Comparison of ENCODE assay signal across 8 cellular contexts in genomic region chr1:23531695-23532094, GRCh38. TPM values are rescaled to one million over a fixed set of nuclear protein-coding genes. Genes with fewer than 3 reads are reported as not detected.
A peak's percentile ranks its signal among the peaks of the same experiment; 100 is the strongest.
DNase-seq lines count a peak whose midpoint lies in the region; ATAC-seq, FAIRE-seq and TF ChIP-seq lines count a peak whose summit lies in the region.

No MANE protein-coding gene starts in this region.

- WGBS in GM12878 (ENCODE audit: insufficient coverage, insufficient replicate concordance, low lambda C conversion rate, missing lambda C conversion rate): 46% methylated on average over 3 of the region's 3 CpGs

- H3K27me3 Mint-ChIP-seq in naive thymus-derived CD4-positive, alpha-beta T cell: peaks cover 0 to 4% (median 0%) of the 10 kb centered on the region in 5 donors

- H2AFZ ChIP-seq in GM12878 (ENCODE audit: control insufficient read depth, low read depth, low read length): peak overlapping the region; percentile 57

- no peaks in the 10 kb centered on the region for H3K9me3 Mint-ChIP-seq in naive thymus-derived CD4-positive, alpha-beta T cell

- CTCF ChIA-PET in GM12878 (lab: Yijun Ruan, JAX): interaction anchor here (0.6 to 28.3 kb wide), 6 partner anchors 9 to 158 kb away, joined by 3 to 784 read pairs (median 8); no protein-coding TSS in a partner anchor
- CTCF ChIA-PET in naive thymus-derived CD4-positive, alpha-beta T cell (lab: Charles Lee): interaction anchor here (1.2 to 11.5 kb wide), 4 partner anchors 10 to 105 kb away, joined by 3 to 203 read pairs (median 6); no protein-coding TSS in a partner anchor

- RAD21 ChIA-PET in GM12878 (lab: Charles Lee; ENCODE audit: unreplicated experiment): interaction anchor here (0.6 to 11.3 kb wide), 7 partner anchors 34 to 369 kb away, joined by 3 to 153 read pairs (median 3); partner anchors contain the start of gene HNRNPR

- no peak for TF ChIP-seq RAD21 in GM12878 (IDR thresholded peaks at IDR 0.05; ENCODE audit: insufficient read depth, low read depth, low read length)

- peaks cover 41 to 69% (median 59%) of the 10 kb centered on the region in 7 donors for H3K4me1 Mint-ChIP-seq in naive thymus-derived CD4-positive, alpha-beta T cell

- peak overlapping the region in 6 of 9 donors; percentile 36 to 90 (median 66) for H3K27ac Mint-ChIP-seq in naive thymus-derived CD4-positive, alpha-beta T cell

- H3K36me3 Mint-ChIP-seq in naive thymus-derived CD4-positive, alpha-beta T cell: peaks cover 0 to 12% (median 0%) of the 10 kb centered on the region in 5 donors

- in situ Hi-C loops in GM12878 (cut with MboI) (loop anchor here (5.0 kb wide), 1 partner anchor 34 kb away; no protein-coding TSS in a partner anchor), GM13976 (cut with MboI; ENCODE audit: low sequenced_read_pairs, unreplicated experiment) (no loop called here)

- no peaks in the 10 kb centered on the region for H3K36me3 ChIP-seq in GM12878 (ENCODE audit: control insufficient read depth in 2 of 2, insufficient read depth in 2 of 2, low read length in 1 of 2)
- H3K36me3 ChIP-seq in naive thymus-derived CD4-positive, alpha-beta T cell (ENCODE audit: control insufficient read depth in 2 of 3, insufficient read depth in 3 of 3, low read length in 3 of 3): no peaks in the 10 kb centered on the region

- no peak for DNase-seq in AG10803 (ENCODE audit: low read depth)
- DNase-seq in HL-60 (ENCODE audit: low read depth in 1 of 2, low spot score in 1 of 2): no peak
- DNase-seq in GM12878 (ENCODE audit: low read depth, low spot score): no peak
- no peak for DNase-seq in naive thymus-derived CD4-positive, alpha-beta T cell
- no peak for DNase-seq in GM13976 (ENCODE audit: low spot score)
- no peak for DNase-seq in RCC 7860 (ENCODE audit: low spot score)
- no peak for DNase-seq in NK-92 (lab: John Stamatoyannopoulos, UW; ENCODE audit: unreplicated experiment)
- no peak for DNase-seq in AG08396 (ENCODE audit: low spot score)

- peak overlapping the region; percentile 21; the same call in 1 of the 2 replicates for H3K9ac ChIP-seq in GM12878 (ENCODE audit: control insufficient read depth, insufficient read depth, low read length)

- H3K27me3 ChIP-seq in HL-60 (ENCODE audit: insufficient read depth, poor library complexity, severe bottlenecking): no peaks in the 10 kb centered on the region
- H3K27me3 ChIP-seq in GM12878 (replicated peaks in 1 of 2; ENCODE audit: control insufficient read depth in 2 of 2, insufficient read depth in 2 of 2, low read length in 1 of 2): no peaks in the 10 kb centered on the region
- H3K27me3 ChIP-seq in naive thymus-derived CD4-positive, alpha-beta T cell (ENCODE audit: control insufficient read depth in 2 of 2, insufficient read depth in 2 of 2, low read length in 2 of 2): no peaks in the 10 kb centered on the region

- intact Hi-C loops in GM12878 (cut with micrococcal nuclease; ENCODE audit: unreplicated experiment): no loop called here
- intact Hi-C loops in naive thymus-derived CD4-positive, alpha-beta T cell (cut with micrococcal nuclease): loop anchor here (1.0 to 10.0 kb wide), 8 partner anchors 8 to 187 kb away; partner anchors contain the start of genes ASAP3 (in 2 of the 2), HNRNPR (in 2 of the 2), ZNF436 (in 2 of the 2) and ID3 (in 1 of the 2)

- no peak for TF ChIP-seq POLR2A in GM12878 (IDR thresholded peaks at IDR 0.05; ENCODE audit: low read depth, low read length)

- TSS peak; percentile 93 for BruUV-seq in GM12878 (replicated peaks; lab: Mats Ljungman, UMichigan)

- no peak for FAIRE-seq in GM12878 (lab: Jason Lieb, UNC)
- FAIRE-seq in RCC 7860 (lab: Jason Lieb, UNC): no peak

- H4K20me1 ChIP-seq in GM12878 (ENCODE audit: control insufficient read depth, insufficient read depth): no peaks in the 10 kb centered on the region

- no peaks in the 10 kb centered on the region for H3K9me3 ChIP-seq in GM12878 (replicated peaks; ENCODE audit: control insufficient read depth, insufficient read depth, low read length)
- H3K9me3 ChIP-seq in naive thymus-derived CD4-positive, alpha-beta T cell (ENCODE audit: control insufficient read depth in 2 of 3, low read length in 3 of 3): no peaks in the 10 kb centered on the region

- SMC1A ChIA-PET in GM12878 (lab: Charles Lee; ENCODE audit: uncharacterized antibody, unreplicated experiment): interaction anchor here (1.1 to 14.8 kb wide), 8 partner anchors 8 to 106 kb away, joined by 3 to 201 read pairs (median 4); no protein-coding TSS in a partner anchor

- no peak for TF ChIP-seq CTCF in AG10803 (conservative IDR thresholded peaks at IDR 0.05; ENCODE audit: low read length)
- TF ChIP-seq CTCF in HL-60 (IDR thresholded peaks at IDR 0.05; ENCODE audit: insufficient read depth, low read length): no peak
- TF ChIP-seq CTCF in GM12878 (IDR thresholded peaks at IDR 0.05 in 2 of 3, conservative IDR thresholded peaks at IDR 0.05 in 1 of 3; ENCODE audit: control insufficient read depth in 2 of 3, extremely low read depth in 1 of 3, insufficient read depth in 1 of 3, low read depth in 3 of 3, low read length in 3 of 3): no peak
- no peak for TF ChIP-seq CTCF in GM13976 (IDR thresholded peaks at IDR 0.05; ENCODE audit: borderline replicate concordance, control extremely low read depth, extremely low read depth, insufficient read depth, missing control alignments)

- H3K4me2 ChIP-seq in GM12878 (ENCODE audit: control insufficient read depth, insufficient read depth): peak overlapping the region; percentile 73

- TF ChIP-seq EP300 in GM12878 (IDR thresholded peaks at IDR 0.05; ENCODE audit: borderline replicate concordance in 1 of 2, control insufficient read depth in 1 of 2, low read depth in 2 of 2, low read length in 2 of 2): no peak

- H3K79me2 ChIP-seq in GM12878 (ENCODE audit: control insufficient read depth, insufficient read depth, low read length): peaks cover 38% of the 10 kb centered on the region

- H3K4me1 ChIP-seq in GM12878 (ENCODE audit: control insufficient read depth, insufficient read depth, low read length): peaks cover 56% of the 10 kb centered on the region
- peaks cover 53 to 64% of the 10 kb centered on the region in 2 donors for H3K4me1 ChIP-seq in naive thymus-derived CD4-positive, alpha-beta T cell (ENCODE audit: control insufficient read depth in 2 of 2, insufficient read depth in 2 of 2, low read length in 2 of 2)

- H3K27ac ChIP-seq in HL-60 (replicated peaks) (peak overlapping the region; percentile 89), GM12878 (ENCODE audit: control insufficient read depth, insufficient read depth) (peak overlapping the region; percentile 14; the same call in 1 of the 2 replicates)
- no peak overlapping the region for H3K27ac ChIP-seq in naive thymus-derived CD4-positive, alpha-beta T cell (ENCODE audit: low read depth, low read length)

- no peak for ATAC-seq in GM12878
- no peak for ATAC-seq in naive thymus-derived CD4-positive, alpha-beta T cell

- H3K4me3 Mint-ChIP-seq in naive thymus-derived CD4-positive, alpha-beta T cell: peak overlapping the region; percentile 84 to 97 (median 90)

- POLR2A ChIA-PET in GM12878 (lab: Charles Lee): interaction anchor here (0.9 to 1.9 kb wide), 11 partner anchors 8 to 188 kb away, joined by 3 to 8 read pairs (median 4); partner anchors contain the start of gene HNRNPR
- POLR2A ChIA-PET in naive thymus-derived CD4-positive, alpha-beta T cell (lab: Charles Lee): interaction anchor here (0.5 to 1.5 kb wide), 7 partner anchors 11 to 109 kb away, joined by 3 to 7 read pairs (median 3); partner anchors contain the start of gene ID3

- H3K4me3 ChIP-seq in AG10803 (ENCODE audit: low read length) (peak overlapping the region; percentile 42), HL-60 (replicated peaks; ENCODE audit: insufficient read depth, low read length) (peak overlapping the region; percentile 23), GM12878 (peak overlapping the region; percentile 43; the same call in 1 of the 2 replicates)
- H3K4me3 ChIP-seq in naive thymus-derived CD4-positive, alpha-beta T cell (ENCODE audit: low read length): peak overlapping the region; percentile 46

RNA-seq across cellular contexts. Expression of gene E2F2, which starts 0.7 kb away (rescaled TPM):
- total RNA-seq in GM12878 (2013; cell fraction: nucleolus; rRNA removed): 14.2 and 14.7 TPM in 2 replicates
- total RNA-seq in GM12878 (2014; rRNA removed): 23.7 and 24.6 TPM in 2 replicates
- 13.4 and 14.7 TPM in 2 replicates for total RNA-seq in GM12878 (2014; rRNA removed; fragmentation: Illumina TruSeq; extraction: Trizol)
- 24.0 and 27.2 TPM in 2 replicates for total RNA-seq in GM12878 (2021)
- polyA plus RNA-seq in GM12878 (2011; ENCODE audit: low read depth): 3.7 TPM
- 2.3 and 3.8 TPM in 2 replicates for polyA plus RNA-seq in GM12878 (2011; rRNA removed)
- 5.3 and 5.9 TPM in 2 replicates for polyA plus RNA-seq in GM12878 (2011; cell fraction: cytosol; rRNA removed)
- polyA plus RNA-seq in GM12878 (2011; cell fraction: nucleus; rRNA removed): 6.6 and 13.6 TPM in 2 replicates
- polyA plus RNA-seq in GM12878 (2012): 3.7 and 5.5 TPM in 2 replicates
- polyA plus RNA-seq in GM12878 (2014; fragmentation: Illumina TruSeq; extraction: Trizol): 9.0 and 14.5 TPM in 2 replicates
- polyA plus RNA-seq in GM12878 (2014; fragmentation: Nextera tagmentation; extraction: Ambion mirVana): 1 to 10 TPM; 4.3 to 4.6 TPM
- polyA plus RNA-seq in GM12878 (2014; rRNA removed): 10.4 and 12.2 TPM in 2 replicates
- polyA plus RNA-seq in GM12878 (2016; fragmentation: Nextera tagmentation; extraction: Ambion mirVana): 10 to 100 TPM; 17.5 to 18.0 TPM
- polyA minus RNA-seq in GM12878 (2011; rRNA and poly(A)+ RNA removed): 6.4 and 10.4 TPM in 2 replicates
- polyA minus RNA-seq in GM12878 (2011; cell fraction: cytosol; rRNA and poly(A)+ RNA removed): 4.5 and 6.9 TPM in 2 replicates
- 4.4 and 8.8 TPM in 2 replicates for polyA minus RNA-seq in GM12878 (2011; cell fraction: nucleus; rRNA and poly(A)+ RNA removed)
- 10 to 100 TPM in 1 of 5 experiments, 1 to 10 TPM in 1, under 1 TPM in 2, not detected in 1; 0.14 to 65.7 (median 2.5) TPM for total RNA-seq in naive thymus-derived CD4-positive, alpha-beta T cell
- polyA plus RNA-seq in naive thymus-derived CD4-positive, alpha-beta T cell: not detected

RNA-seq across cellular contexts. Expression of gene ID3, which starts 27.6 kb away (rescaled TPM):
- total RNA-seq in GM12878 (2013; cell fraction: nucleolus; rRNA removed): 69.8 and 72.4 TPM in 2 replicates
- total RNA-seq in GM12878 (2014; rRNA removed) (403 and 449 TPM in 2 replicates), GM12878 (2014; rRNA removed; fragmentation: Illumina TruSeq; extraction: Trizol) (129 and 136 TPM in 2 replicates), GM12878 (2021) (278 and 285 TPM in 2 replicates)
- 28.8 TPM for polyA plus RNA-seq in GM12878 (2011; ENCODE audit: low read depth)
- polyA plus RNA-seq in GM12878 (2011; rRNA removed) (33.6 and 44.0 TPM in 2 replicates), GM12878 (2014; fragmentation: Illumina TruSeq; extraction: Trizol) (44.0 and 122 TPM in 2 replicates), GM12878 (2014; fragmentation: Nextera tagmentation; extraction: Ambion mirVana) (100 to 1,000 TPM in 1 of 2 experiments, 10 to 100 TPM in 1; 42.7 to 104 TPM), GM12878 (2014; rRNA removed) (389 and 394 TPM in 2 replicates), GM12878 (2016; fragmentation: Nextera tagmentation; extraction: Ambion mirVana) (100 to 1,000 TPM; 459 to 475 TPM)
- polyA plus RNA-seq in GM12878 (2011; cell fraction: cytosol; rRNA removed): 121 and 124 TPM in 2 replicates
- polyA plus RNA-seq in GM12878 (2011; cell fraction: nucleus; rRNA removed): 76.0 and 85.6 TPM in 2 replicates
- polyA plus RNA-seq in GM12878 (2012): 61.0 and 127 TPM in 2 replicates
- polyA minus RNA-seq in GM12878 (2011; rRNA and poly(A)+ RNA removed): 19.2 and 51.3 TPM in 2 replicates
- polyA minus RNA-seq in GM12878 (2011; cell fraction: cytosol; rRNA and poly(A)+ RNA removed): 35.9 and 41.3 TPM in 2 replicates
- 76.6 and 97.0 TPM in 2 replicates for polyA minus RNA-seq in GM12878 (2011; cell fraction: nucleus; rRNA and poly(A)+ RNA removed)
- 10 to 100 TPM; 14.8 to 89.4 (median 34.1) TPM for total RNA-seq in naive thymus-derived CD4-positive, alpha-beta T cell
- polyA plus RNA-seq in naive thymus-derived CD4-positive, alpha-beta T cell: 10 to 100 TPM; 13.0 to 28.3 TPM

RNA-seq across cellular contexts. Expression of gene ASAP3, which starts 47.7 kb away (rescaled TPM):
- total RNA-seq in GM12878 (2013; cell fraction: nucleolus; rRNA removed): not detected in 2 replicates
- 0.44 and 0.56 TPM in 2 replicates for total RNA-seq in GM12878 (2014; rRNA removed)
- total RNA-seq in GM12878 (2014; rRNA removed; fragmentation: Illumina TruSeq; extraction: Trizol): 0.13 and 0.18 TPM in 2 replicates
- 0.66 and 0.92 TPM in 2 replicates for total RNA-seq in GM12878 (2021)
- polyA plus RNA-seq in GM12878 (2011; ENCODE audit: low read depth): not detected
- polyA plus RNA-seq in GM12878 (2011; rRNA removed): 0.04 TPM in 1 of 2 replicates, not detected in the other
- polyA plus RNA-seq in GM12878 (2011; cell fraction: cytosol; rRNA removed): 0.03 TPM in 2 replicates
- 0.24 and 0.29 TPM in 2 replicates for polyA plus RNA-seq in GM12878 (2011; cell fraction: nucleus; rRNA removed)
- polyA plus RNA-seq in GM12878 (2012): not detected in 2 replicates
- 0.34 and 0.76 TPM in 2 replicates for polyA plus RNA-seq in GM12878 (2014; fragmentation: Illumina TruSeq; extraction: Trizol)
- under 1 TPM in 1 of 2 experiments, not detected in 1; 0.07 TPM for polyA plus RNA-seq in GM12878 (2014; fragmentation: Nextera tagmentation; extraction: Ambion mirVana)
- polyA plus RNA-seq in GM12878 (2014; rRNA removed): 0.44 and 0.65 TPM in 2 replicates
- under 1 TPM; 0.33 to 0.34 TPM for polyA plus RNA-seq in GM12878 (2016; fragmentation: Nextera tagmentation; extraction: Ambion mirVana)
- not detected in 2 replicates for polyA minus RNA-seq in GM12878 (2011; rRNA and poly(A)+ RNA removed)
- not detected in 2 replicates for polyA minus RNA-seq in GM12878 (2011; cell fraction: cytosol; rRNA and poly(A)+ RNA removed)
- not detected in 2 replicates for polyA minus RNA-seq in GM12878 (2011; cell fraction: nucleus; rRNA and poly(A)+ RNA removed)
- 1 to 10 TPM in 4 of 5 experiments, under 1 TPM in 1; 0.12 to 8.8 (median 1.7) TPM for total RNA-seq in naive thymus-derived CD4-positive, alpha-beta T cell
- under 1 TPM; 0.26 to 0.47 TPM for polyA plus RNA-seq in naive thymus-derived CD4-positive, alpha-beta T cell
